12 cellular contexts compared by ENCODE assay signal in the genomic region with DNA sequence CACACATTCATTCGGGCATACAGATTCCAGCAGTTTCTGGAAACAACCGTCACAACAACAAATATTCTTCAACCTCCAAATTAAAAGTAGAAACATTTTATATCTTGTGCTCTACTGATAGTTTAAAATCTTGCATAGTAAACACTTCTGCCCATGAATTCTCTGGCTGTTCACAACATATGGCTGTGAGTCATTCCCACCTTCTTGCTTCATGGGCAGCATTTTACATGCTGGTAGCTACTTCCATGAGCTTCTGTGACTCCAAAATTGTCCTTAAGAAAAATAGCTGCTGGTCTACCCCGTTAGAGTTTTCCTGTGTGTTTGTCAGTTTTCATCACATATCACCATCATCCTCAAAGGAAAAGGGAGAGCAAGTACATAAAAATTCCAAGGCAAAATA.
"Had no signal": no experiment of that assay in that cellular context is flagged by ENCODE, and none has a peak within 500 bp of the region (broad histone marks: within the 10 kb centered on the region; RNA-seq: fewer than 3 reads in every experiment).

No MANE protein-coding gene starts in this region.

- DNase-seq: activated CD4-positive, alpha-beta memory T cell treated with anti-CD3 and anti-CD28 coated beads for 36 hours; activated CD4-positive, alpha-beta T cell treated with anti-CD3 and anti-CD28 coated beads for 4 hours; brain microvascular endothelial cell; cerebellar nuclear complex; effector CD8-positive, alpha-beta T cell; esophagus squamous epithelium; heart right ventricle; left ventricle myocardium superior; naive thymus-derived CD4-positive, alpha-beta T cell; stimulated activated CD4-positive, alpha-beta T cell treated with anti-CD3 and anti-CD28 coated beads, Interleukin-4, amount 100 ng/mL, for 24 hours; testis; upper lobe of left lung had no signal

- H3K36me3 ChIP-seq: brain microvascular endothelial cell had no signal

- H3K4me1 ChIP-seq: esophagus squamous epithelium, heart right ventricle, testis, upper lobe of left lung had no signal

- H3K27me3 ChIP-seq: brain microvascular endothelial cell, esophagus squamous epithelium, heart right ventricle, testis, upper lobe of left lung had no signal

- H3K9me3 ChIP-seq: esophagus squamous epithelium, heart right ventricle, testis, upper lobe of left lung had no signal

- H3K4me3 ChIP-seq: esophagus squamous epithelium, heart right ventricle, testis, upper lobe of left lung had no signal

- H3K27ac ChIP-seq: brain microvascular endothelial cell, esophagus squamous epithelium, heart right ventricle, testis, upper lobe of left lung had no signal
